ENCODE assay signal across 8 cellular contexts in the genomic region with DNA sequence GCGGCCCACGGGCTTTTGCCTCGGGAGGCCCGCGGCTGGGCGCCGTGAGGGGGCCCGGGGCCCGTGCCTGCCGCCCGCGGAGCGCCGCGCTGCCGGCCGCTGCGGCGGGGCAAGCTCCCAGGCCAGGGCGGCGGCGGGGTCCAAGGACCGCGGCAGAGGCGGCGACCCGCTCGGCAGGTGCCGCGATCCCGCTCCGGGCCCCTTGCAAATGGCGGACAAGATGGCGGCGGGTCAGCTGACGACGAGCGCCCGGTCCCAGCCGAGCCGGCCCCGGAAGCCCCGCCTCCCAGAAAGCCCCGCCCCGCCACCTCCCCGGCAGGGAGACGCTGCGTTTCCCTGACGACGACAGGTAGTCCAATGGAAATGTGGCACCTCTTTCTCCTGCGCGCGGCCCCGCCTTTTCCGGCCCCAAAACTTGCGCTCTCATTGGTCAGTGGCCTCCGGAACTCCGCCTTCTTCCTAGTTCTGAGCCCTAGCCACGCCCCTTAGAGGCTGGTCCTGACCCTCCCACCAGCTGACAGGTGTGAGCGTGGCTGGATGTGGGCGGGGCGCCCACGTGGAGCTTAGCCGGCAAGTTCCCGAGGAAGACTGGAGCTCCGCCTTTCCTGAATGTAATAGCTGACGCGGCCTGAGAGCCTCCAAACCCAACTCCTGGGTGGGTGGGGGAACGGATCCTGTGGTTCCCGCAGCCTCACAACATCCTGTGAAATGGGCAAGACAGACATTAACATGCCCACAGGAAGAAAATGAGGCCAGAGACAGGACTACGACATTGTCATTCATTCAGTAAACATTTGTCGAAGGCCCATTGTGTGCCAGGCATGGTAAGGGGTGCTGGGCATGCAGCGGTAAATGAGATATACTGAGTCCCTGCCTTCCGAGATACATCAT. TPM values are rescaled to one million over a fixed set of nuclear protein-coding genes. Genes with fewer than 3 reads are reported as not detected.
DNase-seq lines count a peak whose midpoint lies in the region; ATAC-seq and TF ChIP-seq lines count a peak whose summit lies in the region.

A gene (minus strand): TSS at position 228 of the 891 bp plus-strand sequence. CDS start 232 bp downstream, outside the sequence.

- H3K9me3 ChIP-seq in T-helper 17 cell (ENCODE audit: control insufficient read depth, low read length, poor library complexity, severe bottlenecking) = no peaks in the 10 kb centered on the region
- no peaks in the 10 kb centered on the region for H3K9me3 ChIP-seq in upper lobe of right lung

- ATAC-seq in HG02885 (IDR thresholded peaks at IDR 0.05; ENCODE audit: poor library complexity, unreplicated experiment) = peak; percentile 89
- peak; percentile 89 for ATAC-seq in T-helper 17 cell
- ATAC-seq in left cardiac atrium = peak; percentile 96 to 98
- peak; percentile 96 for ATAC-seq in upper lobe of right lung

- TF ChIP-seq POLR2A in GM15510 (IDR thresholded peaks at IDR 0.05; ENCODE audit: borderline replicate concordance, extremely low read depth, insufficient read length) = peak; percentile 58

- peaks cover 28% of the 10 kb centered on the region for H3K4me1 Mint-ChIP-seq in T-helper 17 cell

- no peaks in the 10 kb centered on the region for H3K36me3 ChIP-seq in upper lobe of right lung

- DNase-seq in NCI-H1694 treated with DMSO at 0.1 percent for 48 hours (lab: John Stamatoyannopoulos, UW) (peak; percentile 97), T-helper 17 cell (peak; percentile 99 to 100 (median 100)), amygdala (lab: John Stamatoyannopoulos, UW) (peak; percentile 81 to 99 (median 98)), left cardiac atrium (peak; percentile 100), posterior vena cava (ENCODE audit: low spot score) (peak; percentile 100), upper lobe of right lung (peak; percentile 100)

- H3K36me3 Mint-ChIP-seq in T-helper 17 cell (ENCODE audit: low read depth) = no peaks in the 10 kb centered on the region

- TF ChIP-seq CTCF in upper lobe of right lung (IDR thresholded peaks at IDR 0.05) = no peak

- H3K27me3 Mint-ChIP-seq in T-helper 17 cell = no peaks in the 10 kb centered on the region

- no peaks in the 10 kb centered on the region for H3K27me3 ChIP-seq in upper lobe of right lung

- peak within 1 kb of the TSS; percentile 96 for H3K27ac Mint-ChIP-seq in T-helper 17 cell

- peak within 1 kb of the TSS; percentile 85 for H3K27ac ChIP-seq in upper lobe of right lung

- peak within 1 kb of the TSS; percentile 99 for H3K4me3 ChIP-seq in upper lobe of right lung

- H3K4me1 ChIP-seq in upper lobe of right lung = peaks cover 31% of the 10 kb centered on the region

- H3K4me3 Mint-ChIP-seq in T-helper 17 cell = peak within 1 kb of the TSS; percentile 90

- intact Hi-C loops in left cardiac atrium (cut with DNase I) = loop anchor here (10.0 kb wide), 3 partner anchors 53 to 163 kb away; a partner anchor contains a TSS
- intact Hi-C loops in posterior vena cava (cut with DNase I) = loop anchor here (5.0 to 10.0 kb wide), 3 partner anchors 83 to 243 kb away; a partner anchor contains a TSS
- intact Hi-C loops in upper lobe of right lung (cut with DNase I) = loop anchor here (10.0 kb wide), 1 partner anchor 73 kb away; no protein-coding TSS in a partner anchor

RNA-seq across cellular contexts. Expression of the gene that starts here (rescaled TPM):
- total RNA-seq in T-helper 17 cell (10 to 100 TPM; 82.2 to 86.0 TPM), left cardiac atrium (100 to 1,000 TPM in 1 of 2 donors, 10 to 100 TPM in 1; 80.6 to 128 TPM), posterior vena cava (10 to 100 TPM; 73.9 to 93.3 TPM), upper lobe of right lung (109 TPM)

Comparison
In these comparisons a context has a peak if more than half of its experiments do, and no peak if none do; other contexts are left out.
1. Peak in every context shown above with its lines: DNase-seq, ATAC-seq, H3K4me3 ChIP-seq and H3K27ac ChIP-seq.